In the genomic region with DNA sequence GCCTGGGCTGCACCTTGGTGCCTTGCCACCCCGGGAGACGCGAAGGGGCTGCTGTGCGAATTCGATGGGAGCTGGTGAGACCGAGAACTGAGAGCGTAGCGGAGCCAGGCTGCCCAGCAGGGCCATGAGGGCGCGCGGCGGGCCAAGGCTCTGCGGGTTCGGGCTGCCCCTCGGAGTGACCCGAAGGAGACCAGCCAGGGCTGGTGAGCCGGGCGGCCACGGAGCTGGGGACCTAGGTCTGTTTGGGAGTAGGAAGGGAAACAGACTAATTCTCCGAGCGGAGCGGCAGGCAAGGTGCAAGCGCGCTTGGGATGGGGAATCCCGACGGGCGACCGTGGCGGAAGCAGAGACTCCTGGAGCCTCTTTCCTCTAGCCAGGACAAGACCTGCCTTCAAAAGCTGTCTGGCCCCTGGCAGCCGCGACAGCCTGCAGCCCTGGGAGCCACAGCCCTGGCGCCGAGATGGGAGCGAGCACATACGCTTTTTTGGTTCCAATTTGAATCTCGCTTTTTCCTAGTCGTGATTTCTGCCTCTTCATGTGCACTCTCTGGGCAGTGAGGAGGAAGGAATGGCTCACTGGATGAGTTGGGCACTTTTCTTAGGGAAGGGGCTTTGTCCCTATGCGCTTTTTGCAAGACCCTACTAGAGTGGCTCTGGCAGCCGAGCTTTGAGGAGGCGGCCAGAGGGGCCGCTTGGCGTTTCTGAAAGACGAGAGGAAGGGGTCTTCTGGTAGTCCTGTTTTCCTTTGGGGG, we compare ENCODE assay signal across 9 cellular contexts. TPM values are rescaled to one million over a fixed set of nuclear protein-coding genes. Genes with fewer than 3 reads are reported as not detected.
DNase-seq lines count a peak whose midpoint lies in the region; ATAC-seq and TF ChIP-seq lines count a peak whose summit lies in the region.
"Had no signal": no experiment of that assay in that cellular context is flagged by ENCODE, and none has a peak within 500 bp of the region (broad histone marks: within the 10 kb centered on the region; RNA-seq: fewer than 3 reads in every experiment).

No MANE protein-coding gene starts in this region.

- POLR2A ChIA-PET in CD8-positive, alpha-beta T cell (lab: Charles Lee), result no interaction called here
- POLR2A ChIA-PET in RWPE1 (lab: Yijun Ruan, JAX; ENCODE audit: low non-redundant PET), result no interaction called here

- H3K36me3 ChIP-seq in CD8-positive, alpha-beta T cell (ENCODE audit: insufficient read depth, low read length), result no peaks in the 10 kb centered on the region
- H3K36me3 ChIP-seq in WERI-Rb-1 (peaks cover 3% of the 10 kb centered on the region; the same call in 1 of the 2 replicates), right atrium auricular region (no peaks in the 10 kb centered on the region), prostate gland (no peaks in the 10 kb centered on the region)
- no peaks in the 10 kb centered on the region for H3K36me3 ChIP-seq in effector memory CD4-positive, alpha-beta T cell (ENCODE audit: control insufficient read depth, insufficient read depth, low read length)

- WGBS in prostate gland, result under 1% methylated on average over 37 of the region's 43 CpGs

- CTCF ChIA-PET in CD8-positive, alpha-beta T cell (lab: Charles Lee), result no interaction called here
- CTCF ChIA-PET in RWPE1 (lab: Yijun Ruan, JAX), result interaction anchor here (0.7 kb wide), 1 partner anchor 12 kb away, joined by 3 read pairs; no protein-coding TSS in a partner anchor

- intact Hi-C loops in CD8-positive, alpha-beta T cell (cut with DNase I, micrococcal nuclease), result no loop called here
- intact Hi-C loops in prostate gland (cut with DNase I), result no loop called here

- no peaks in the 10 kb centered on the region for H3K9me3 ChIP-seq in CD8-positive, alpha-beta T cell (ENCODE audit: low read length)
- no peaks in the 10 kb centered on the region for H3K9me3 ChIP-seq in WERI-Rb-1 (ENCODE audit: severe bottlenecking)
- H3K9me3 ChIP-seq in right atrium auricular region, result no peaks in the 10 kb centered on the region
- H3K9me3 ChIP-seq in prostate gland, result no peaks in the 10 kb centered on the region
- no peaks in the 10 kb centered on the region for H3K9me3 ChIP-seq in effector memory CD4-positive, alpha-beta T cell (ENCODE audit: control insufficient read depth, low read length)

- peaks cover 48% of the 10 kb centered on the region for H3K27me3 Mint-ChIP-seq in CD8-positive, alpha-beta T cell (ENCODE audit: low read depth)

- H3K36me3 Mint-ChIP-seq in CD8-positive, alpha-beta T cell, result no peaks in the 10 kb centered on the region

- H3K4me1 ChIP-seq in CD8-positive, alpha-beta T cell (ENCODE audit: insufficient read depth, low read length), result peaks cover 11% of the 10 kb centered on the region
- H3K4me1 ChIP-seq in right atrium auricular region (peaks cover 0 to 30% of the 10 kb centered on the region in 2 donors), prostate gland (replicated peaks) (no peaks in the 10 kb centered on the region)
- H3K4me1 ChIP-seq in effector memory CD4-positive, alpha-beta T cell (ENCODE audit: control insufficient read depth, insufficient read depth, low read length, poor library complexity, severe bottlenecking), result no peaks in the 10 kb centered on the region

- peak overlapping the region; percentile 64 for H3K4me3 Mint-ChIP-seq in CD8-positive, alpha-beta T cell

- H3K4me3 ChIP-seq in CD8-positive, alpha-beta T cell (ENCODE audit: low read depth, low read length), result no peak overlapping the region
- peak overlapping the region; percentile 65 for H3K4me3 ChIP-seq in WERI-Rb-1 (ENCODE audit: low read depth, low read length)
- H3K4me3 ChIP-seq in right atrium auricular region, result peak overlapping the region; percentile 59 to 61
- peak overlapping the region; percentile 27 to 35 for H3K4me3 ChIP-seq in prostate gland
- no peak overlapping the region for H3K4me3 ChIP-seq in effector memory CD4-positive, alpha-beta T cell (ENCODE audit: insufficient read depth, low read depth, low read length, poor library complexity, severe bottlenecking)

- TF ChIP-seq POLR2A in prostate gland (IDR thresholded peaks at IDR 0.05), result no peak

- H3K9me3 Mint-ChIP-seq in CD8-positive, alpha-beta T cell, result no peaks in the 10 kb centered on the region

- DNase-seq in CD8-positive, alpha-beta T cell, result no peak
- DNase-seq in WERI-Rb-1 (peak; percentile 52), right atrium auricular region (ENCODE audit: low spot score) (no peak), prostate gland (ENCODE audit: low spot score) (no peak), NAMALWA (ENCODE audit: low spot score) (no peak), RWPE1 (ENCODE audit: low spot score) (no peak)
- no peak for DNase-seq in effector memory CD4-positive, alpha-beta T cell

- no peak overlapping the region for H3K27ac ChIP-seq in CD8-positive, alpha-beta T cell (ENCODE audit: low read depth, low read length)
- peak overlapping the region; percentile 82 for H3K27ac ChIP-seq in WERI-Rb-1
- H3K27ac ChIP-seq in right atrium auricular region, result peak overlapping the region; percentile 73 to 92
- H3K27ac ChIP-seq in prostate gland, result no peak overlapping the region
- no peak overlapping the region for H3K27ac ChIP-seq in effector memory CD4-positive, alpha-beta T cell (ENCODE audit: insufficient read depth, low read length, poor library complexity, severe bottlenecking)
- H3K27ac ChIP-seq in RWPE1, result no peak overlapping the region

- no peak for ATAC-seq in CD8-positive, alpha-beta T cell
- ATAC-seq in GM21526 (IDR thresholded peaks at IDR 0.05; ENCODE audit: low FRiP score, unreplicated experiment), result no peak

- H3K4me1 Mint-ChIP-seq in CD8-positive, alpha-beta T cell (ENCODE audit: low read depth), result peaks cover 15% of the 10 kb centered on the region

- TF ChIP-seq CTCF in CD8-positive, alpha-beta T cell (IDR thresholded peaks at IDR 0.05), result no peak
- TF ChIP-seq CTCF in WERI-Rb-1 (IDR thresholded peaks at IDR 0.05; ENCODE audit: low read depth, low read length), result no peak
- TF ChIP-seq CTCF in right atrium auricular region (IDR thresholded peaks at IDR 0.05), result no peak
- no peak for TF ChIP-seq CTCF in prostate gland (IDR thresholded peaks at IDR 0.05)
- no peak for TF ChIP-seq CTCF in RWPE1 (conservative IDR thresholded peaks at IDR 0.05; ENCODE audit: low read depth)

- peaks cover 12% of the 10 kb centered on the region for H3K27me3 ChIP-seq in CD8-positive, alpha-beta T cell (ENCODE audit: insufficient read depth, low read length)
- H3K27me3 ChIP-seq in WERI-Rb-1 (ENCODE audit: insufficient read depth, low read depth, severe bottlenecking) (no peaks in the 10 kb centered on the region), right atrium auricular region (no peaks in the 10 kb centered on the region), prostate gland (replicated peaks; ENCODE audit: insufficient read depth) (peaks cover 14% of the 10 kb centered on the region)
- peaks cover 19% of the 10 kb centered on the region for H3K27me3 ChIP-seq in effector memory CD4-positive, alpha-beta T cell (replicated peaks; ENCODE audit: control insufficient read depth, insufficient read depth, low read length, poor library complexity, severe bottlenecking)

- no peak overlapping the region for H3K27ac Mint-ChIP-seq in CD8-positive, alpha-beta T cell

RNA-seq across cellular contexts. Expression of a gene that starts 0.8 kb away (rescaled TPM):
- not detected for total RNA-seq in CD8-positive, alpha-beta T cell
- total RNA-seq in right atrium auricular region (10 to 100 TPM; 21.7 to 38.1 TPM), prostate gland (1 to 10 TPM in 1 of 2 donors, under 1 TPM in 1; 0.73 to 4.5 TPM)
- total RNA-seq: activated CD8-positive, alpha-beta memory T cell treated with anti-CD3 and anti-CD28 coated beads for 36 hours had no signal

Comparison
In these comparisons a context has a peak if more than half of its experiments do, and no peak if none do; other contexts are left out.
1. H3K27ac ChIP-seq: peak in WERI-Rb-1 (single experiment) and right atrium auricular region (2 of 2); none in CD8-positive, alpha-beta T cell (single experiment), prostate gland (0 of 2), effector memory CD4-positive, alpha-beta T cell (single experiment) and RWPE1 (single experiment).
2. H3K4me3 ChIP-seq: peak in WERI-Rb-1 (single experiment), right atrium auricular region (2 of 2) and prostate gland (2 of 2); none in CD8-positive, alpha-beta T cell (single experiment) and effector memory CD4-positive, alpha-beta T cell (single experiment).
3. RNA of a gene that starts 0.8 kb away (total RNA-seq): 21.7 to 38.1 TPM in right atrium auricular region; 0.73 to 4.5 TPM in prostate gland and not detected in CD8-positive, alpha-beta T cell; every median in the first group is over 4 times any median in the second.